25 cellular contexts compared by ENCODE assay signal in the genomic region with DNA sequence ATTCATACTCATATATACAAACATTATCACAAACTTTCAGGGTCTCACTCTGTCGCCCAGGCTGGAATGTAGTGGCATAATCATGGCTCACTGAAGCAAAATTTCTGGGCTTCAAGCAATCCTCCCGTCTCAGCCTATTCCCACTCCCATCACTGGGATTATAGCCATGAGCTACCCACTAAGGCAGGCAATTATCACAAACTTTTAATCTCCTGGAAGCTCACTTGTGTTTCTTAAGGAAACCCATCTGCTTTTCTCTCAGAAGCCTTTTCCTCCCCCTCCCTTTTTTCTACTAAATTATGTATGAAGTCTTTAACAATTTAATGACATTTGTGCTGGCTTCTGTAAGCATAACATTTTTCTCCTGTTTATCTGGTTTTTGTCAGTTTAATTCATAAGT.
"Had no signal": no experiment of that assay in that cellular context is flagged by ENCODE, and none has a peak within 500 bp of the region (broad histone marks: within the 10 kb centered on the region; RNA-seq: fewer than 3 reads in every experiment).

No MANE protein-coding gene starts in this region.

- H3K36me3 ChIP-seq: colonic mucosa, esophagus muscularis mucosa, neural progenitor cell, prostate gland, right atrium auricular region, stomach, thyroid gland, vagina had no signal

- H3K4me2 ChIP-seq: neural progenitor cell had no signal

- H3K27ac Mint-ChIP-seq: dendritic cell treated with granulocyte-macrophage colony-stimulating factor and Interleukin-4, amounts not matched to agents 40 ng/mL and 50 ng/mL, for 4 days; endodermal cell; nephron; neural progenitor cell; stimulated activated effector memory CD8-positive, alpha-beta T cell treated with anti-CD3 and anti-CD28 coated beads, Interleukin-12 subunit alpha, Interleukin-12 subunit beta, amount 100 ng/mL, for 72 hours had no signal

- H3K9ac ChIP-seq: neural progenitor cell had no signal

- H3K9me3 ChIP-seq: colonic mucosa, prostate gland, thyroid gland, vagina had no signal

- H2AFZ ChIP-seq: neural progenitor cell had no signal

- H3K9me3 Mint-ChIP-seq: dendritic cell treated with granulocyte-macrophage colony-stimulating factor and Interleukin-4, amounts not matched to agents 40 ng/mL and 50 ng/mL, for 4 days had no signal

- DNase-seq: colonic mucosa; effector CD8-positive, alpha-beta T cell; endodermal cell; foreskin melanocyte; head of caudate nucleus; mesendoderm; midbrain; naive thymus-derived CD4-positive, alpha-beta T cell; nucleus accumbens; stimulated activated CD4-positive, alpha-beta T cell treated with anti-CD3 and anti-CD28 coated beads, Interleukin-2, amount 100 ng/mL, for 24 hours; stimulated activated CD4-positive, alpha-beta T cell treated with anti-CD3 and anti-CD28 coated beads, Interleukin-4, amount 100 ng/mL, for 24 hours; stimulated activated naive CD4-positive, alpha-beta T cell treated with Interleukin-2 at 50 U/mL for 16 hours; stomach; thyroid gland; trophoblast cell had no signal

- ATAC-seq: naive thymus-derived CD4-positive, alpha-beta T cell; sciatic nerve; stimulated activated effector memory CD8-positive, alpha-beta T cell treated with anti-CD3 and anti-CD28 coated beads, Interleukin-12 subunit alpha, Interleukin-12 subunit beta, amount 100 ng/mL, for 72 hours had no signal

- H3K36me3 Mint-ChIP-seq: naive thymus-derived CD4-positive, alpha-beta T cell; neural progenitor cell; stimulated activated effector memory CD8-positive, alpha-beta T cell treated with anti-CD3 and anti-CD28 coated beads, Interleukin-12 subunit alpha, Interleukin-12 subunit beta, amount 100 ng/mL, for 72 hours had no signal

- H3K4me3 ChIP-seq: colonic mucosa, esophagus muscularis mucosa, lung, neural progenitor cell, prostate gland, right atrium auricular region, stomach, thyroid gland, vagina had no signal

- H3K27ac ChIP-seq: colonic mucosa, esophagus muscularis mucosa, neural progenitor cell, prostate gland, right atrium auricular region, stomach, thyroid gland, vagina had no signal

- H3K4me1 ChIP-seq: colonic mucosa, neural progenitor cell, prostate gland, thyroid gland, vagina had no signal

- H3K4me3 Mint-ChIP-seq: dendritic cell treated with granulocyte-macrophage colony-stimulating factor and Interleukin-4, amounts not matched to agents 40 ng/mL and 50 ng/mL, for 4 days; endodermal cell; naive thymus-derived CD4-positive, alpha-beta T cell; nephron; neural progenitor cell; stimulated activated effector memory CD8-positive, alpha-beta T cell treated with anti-CD3 and anti-CD28 coated beads, Interleukin-12 subunit alpha, Interleukin-12 subunit beta, amount 100 ng/mL, for 72 hours had no signal

- H3K27me3 ChIP-seq: colonic mucosa, esophagus muscularis mucosa, neural progenitor cell, right atrium auricular region, stomach, thyroid gland, vagina had no signal

- H3K4me1 Mint-ChIP-seq: nephron; neural progenitor cell; stimulated activated effector memory CD8-positive, alpha-beta T cell treated with anti-CD3 and anti-CD28 coated beads, Interleukin-12 subunit alpha, Interleukin-12 subunit beta, amount 100 ng/mL, for 72 hours had no signal
